Comparison of ENCODE assay signal across 1 cellular context in genomic region chr1:116503535-116504307, GRCh38.
TF ChIP-seq lines count a peak whose summit lies in the region.

No MANE protein-coding gene starts in this region.

TF ChIP-seq in GM12878, 131 proteins besides CTCF, POLR2A, EP300 and RAD21 (continued from another document):
- TF ChIP-seq MTA3 (IDR thresholded peaks at IDR 0.05; ENCODE audit: borderline replicate concordance, low read length), result no peak
- no peak for TF ChIP-seq ZNF217 (IDR thresholded peaks at IDR 0.05)
- no peak for TF ChIP-seq JUND (IDR thresholded peaks at IDR 0.05; ENCODE audit: low read depth, low read length)
- TF ChIP-seq TCF7 (IDR thresholded peaks at IDR 0.05; ENCODE audit: borderline replicate concordance), result peak; percentile 78
- 0 out of 2 replicates have a peak, but pooled peaks have one; percentile 52 for TF ChIP-seq SMARCA5 (IDR thresholded peaks at IDR 0.05)
- peak; percentile 39; the same call in 1 of the 2 replicates for TF ChIP-seq IKZF1 (conservative IDR thresholded peaks at IDR 0.05)
- peak; percentile 36; the same call in 1 of the 2 replicates for TF ChIP-seq JUNB (IDR thresholded peaks at IDR 0.05)
- no peak for TF ChIP-seq MAX (IDR thresholded peaks at IDR 0.05; ENCODE audit: low read depth, low read length)
- TF ChIP-seq KAT2A (conservative IDR thresholded peaks at IDR 0.05; ENCODE audit: control insufficient read depth, low read depth, low read length), result no peak
- no peak for TF ChIP-seq HDGF (IDR thresholded peaks at IDR 0.05)
- no peak for TF ChIP-seq ZZZ3 (IDR thresholded peaks at IDR 0.05; ENCODE audit: control insufficient read depth, insufficient read length, low read depth)
- TF ChIP-seq CEBPB (IDR thresholded peaks at IDR 0.05; ENCODE audit: borderline replicate concordance in 1 of 2, low read depth in 2 of 2, low read length in 2 of 2), result no peak
- TF ChIP-seq CHD2 (IDR thresholded peaks at IDR 0.05; ENCODE audit: borderline replicate concordance, low read depth, low read length), result no peak
- TF ChIP-seq SREBF1 (IDR thresholded peaks at IDR 0.05; ENCODE audit: low read length), result no peak
- TF ChIP-seq BCL3 (IDR thresholded peaks at IDR 0.05; ENCODE audit: borderline replicate concordance, insufficient read depth, low read depth, low read length, poor library complexity, severe bottlenecking), result no peak
- TF ChIP-seq BRCA1 (IDR thresholded peaks at IDR 0.05; ENCODE audit: low read depth, low read length), result no peak
- TF ChIP-seq ASH2L (IDR thresholded peaks at IDR 0.05; ENCODE audit: borderline replicate concordance, low read depth), result no peak
